ENCODE assay signal across 8 cellular contexts in the genomic region with DNA sequence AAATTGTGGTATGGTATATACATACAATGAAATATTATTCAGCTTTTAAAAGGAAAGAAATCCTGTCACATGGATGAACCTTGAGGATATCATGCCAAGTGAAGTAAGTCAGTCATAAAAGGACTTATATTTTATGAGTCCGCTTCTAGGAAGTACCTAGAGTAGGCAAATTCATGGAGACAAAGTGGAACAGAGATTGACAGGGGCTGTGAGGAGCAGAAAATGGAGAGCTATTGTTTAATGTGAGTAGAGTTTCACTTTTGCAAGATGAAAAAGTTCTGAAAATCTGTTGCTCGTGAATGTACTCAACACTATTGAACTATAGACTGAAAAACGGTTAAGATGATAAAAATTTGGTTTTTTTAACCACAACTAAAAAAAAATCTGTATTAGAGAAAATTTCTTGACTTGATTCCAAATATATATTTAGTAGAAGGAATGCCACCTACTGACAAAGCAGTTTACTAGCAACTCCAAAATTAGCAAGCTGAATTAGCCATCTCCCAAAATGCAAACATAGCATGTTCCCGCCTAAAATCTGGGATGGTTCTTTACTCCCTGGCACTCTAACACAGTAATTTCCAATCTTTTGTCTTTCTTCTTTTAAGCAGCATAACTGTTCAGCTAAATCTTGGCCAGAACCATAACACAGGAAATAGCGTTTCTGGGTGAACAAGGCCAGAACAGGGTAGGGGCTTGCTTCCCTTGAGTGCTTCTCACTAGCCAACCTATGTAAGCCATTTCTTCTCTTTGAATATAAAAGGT. TPM values are rescaled to one million over a fixed set of nuclear protein-coding genes. Genes with fewer than 3 reads are reported as not detected.
A peak's percentile ranks its signal among the peaks of the same experiment; 100 is the strongest.
DNase-seq lines count a peak whose midpoint lies in the region; ATAC-seq and TF ChIP-seq lines count a peak whose summit lies in the region.

No MANE protein-coding gene starts in this region.

- H3K27ac ChIP-seq in heart left ventricle (peak overlapping the region in 7 of 12 donors; percentile 1 to 99 (median 98)), stomach smooth muscle (ENCODE audit: low read length) (peak overlapping the region; percentile 100)

- DNase-seq in heart left ventricle = no peak
- no peak for DNase-seq in Right ventricle myocardium superior
- no peak for DNase-seq in glomerular visceral epithelial cell (ENCODE audit: extremely low spot score)

- 22 to 28% (median 26%) methylated on average over 5 of the region's 5 CpGs for WGBS in heart left ventricle, 4 donors

- peak overlapping the region in 11 of 12 donors; percentile 74 to 96 (median 85) for H3K4me3 ChIP-seq in heart left ventricle
- H3K4me3 ChIP-seq in WI38 (ENCODE audit: low read depth, low read length) = peak overlapping the region; percentile 91
- peak overlapping the region; percentile 90 for H3K4me3 ChIP-seq in iPS-11a (ENCODE audit: low read depth, low read length)
- peak overlapping the region; percentile 96 to 99 for H3K4me3 ChIP-seq in stomach smooth muscle (ENCODE audit: low read length in 2 of 2)

- H3K9me3 ChIP-seq in heart left ventricle = no peaks in the 10 kb centered on the region
- no peaks in the 10 kb centered on the region for H3K9me3 ChIP-seq in stomach smooth muscle (ENCODE audit: control insufficient read depth in 2 of 2, low read length in 2 of 2)

- H3K27me3 ChIP-seq in heart left ventricle = no peaks in the 10 kb centered on the region
- no peaks in the 10 kb centered on the region for H3K27me3 ChIP-seq in stomach smooth muscle (ENCODE audit: control insufficient read depth in 1 of 2, insufficient read depth in 2 of 2, low read length in 2 of 2)

- peaks cover 6 to 30% (median 22%) of the 10 kb centered on the region in 12 donors for H3K4me1 ChIP-seq in heart left ventricle
- H3K4me1 ChIP-seq in stomach smooth muscle (ENCODE audit: control insufficient read depth, insufficient read depth, low read length) = peaks cover 14% of the 10 kb centered on the region

- TF ChIP-seq POLR2A in heart left ventricle (IDR thresholded peaks at IDR 0.05) = no peak

- H3K36me3 ChIP-seq in heart left ventricle (peaks cover 0 to 39% (median 30%) of the 10 kb centered on the region in 9 donors), stomach smooth muscle (ENCODE audit: control insufficient read depth in 2 of 2, insufficient read depth in 2 of 2, low read length in 2 of 2) (peaks cover 12 to 25% of the 10 kb centered on the region in 2 donors)

- intact Hi-C loops in heart left ventricle (cut with DNase I) = loop anchor here in 9 of 10 donors (2.0 to 10.0 kb wide), 11 partner anchors 29 to 523 kb away; partner anchors contain the start of genes CLTCL1 (in 5 of the 9), MRPL40 (in 5 of the 9), HIRA (in 3 of the 9) and ESS2 (in 2 of the 9)
- intact Hi-C loops in Right ventricle myocardium superior (cut with DNase I) = loop anchor here (10.0 kb wide), 1 partner anchor 93 kb away; no protein-coding TSS in a partner anchor

- TF ChIP-seq CTCF in heart left ventricle (IDR thresholded peaks at IDR 0.05) = peak in 7 of 12 donors; percentile 13 to 41 (median 19)
- no peak for TF ChIP-seq CTCF in WI38 (IDR thresholded peaks at IDR 0.05; ENCODE audit: low read depth, low read length)

- H3K9ac ChIP-seq in stomach smooth muscle (ENCODE audit: low read length in 2 of 2) = peak overlapping the region; percentile 76 to 89

- ATAC-seq in heart left ventricle = no peak
- ATAC-seq in Right ventricle myocardium superior (ENCODE audit: poor library complexity) = no peak
- no peak for ATAC-seq in GM21447 (IDR thresholded peaks at IDR 0.05; ENCODE audit: unreplicated experiment)
- ATAC-seq in GM21381 (IDR thresholded peaks at IDR 0.05; ENCODE audit: unreplicated experiment) = no peak

RNA-seq across cellular contexts. Expression of gene UFD1, which starts 1.5 kb away (rescaled TPM):
- total RNA-seq in heart left ventricle = 10 to 100 TPM; 28.7 to 51.6 (median 40.3) TPM
- 10 to 100 TPM; 50.3 to 80.5 TPM for polyA plus RNA-seq in heart left ventricle
- 43.5 TPM for total RNA-seq in Right ventricle myocardium superior

RNA-seq across cellular contexts. Expression of gene CDC45, which starts 2.2 kb away (rescaled TPM):
- 1 to 10 TPM in 1 of 9 donors, under 1 TPM in 4, not detected in 4; 0.16 to 3.1 (median 0.32) TPM for total RNA-seq in heart left ventricle
- under 1 TPM; 0.15 to 0.33 TPM for polyA plus RNA-seq in heart left ventricle
- total RNA-seq in Right ventricle myocardium superior = 0.62 TPM

RNA-seq across cellular contexts. Expression of gene C22orf39, which starts 30.0 kb away (rescaled TPM):
- total RNA-seq in heart left ventricle = 100 to 1,000 TPM in 2 of 9 donors, 10 to 100 TPM in 7; 39.1 to 115 (median 64.5) TPM
- 10 to 100 TPM; 43.2 to 48.7 TPM for polyA plus RNA-seq in heart left ventricle
- 65.7 TPM for total RNA-seq in Right ventricle myocardium superior

RNA-seq across cellular contexts. Expression of gene MRPL40, which starts 45.2 kb away (rescaled TPM):
- total RNA-seq in heart left ventricle (10 to 100 TPM; 39.9 to 62.7 (median 54.2) TPM), Right ventricle myocardium superior (56.1 TPM)
- polyA plus RNA-seq in heart left ventricle = 100 to 1,000 TPM in 1 of 2 donors, 10 to 100 TPM in 1; 42.1 to 119 TPM

RNA-seq across cellular contexts. Expression of gene HIRA, which starts 46.0 kb away (rescaled TPM):
- 10 to 100 TPM; 13.0 to 25.4 (median 17.3) TPM for total RNA-seq in heart left ventricle
- 10 to 100 TPM in 1 of 2 donors, 1 to 10 TPM in 1; 3.7 to 17.8 TPM for polyA plus RNA-seq in heart left ventricle
- 18.2 TPM for total RNA-seq in Right ventricle myocardium superior
